21 cellular contexts compared by ENCODE assay signal in genomic region chr2:192473331-192473730, GRCh38.
"Had no signal": no experiment of that assay in that cellular context is flagged by ENCODE, and none has a peak within 500 bp of the region (broad histone marks: within the 10 kb centered on the region; RNA-seq: fewer than 3 reads in every experiment).

No MANE protein-coding gene starts in this region.

- H2AFZ ChIP-seq: hepatocyte had no signal

- H3K27ac ChIP-seq: colonic mucosa, esophagus squamous epithelium, gastroesophageal sphincter, heart left ventricle, hepatocyte, left lung, lower lobe of right lung had no signal

- H3K4me3 Mint-ChIP-seq: dendritic cell treated with granulocyte-macrophage colony-stimulating factor and Interleukin-4, amounts not matched to agents 40 ng/mL and 50 ng/mL, for 4 days; effector memory CD8-positive, alpha-beta T cell; endodermal cell; memory B cell; naive thymus-derived CD4-positive, alpha-beta T cell had no signal

- H3K4me3 ChIP-seq: colonic mucosa, esophagus squamous epithelium, gastroesophageal sphincter, heart left ventricle, hepatocyte, left lung, lower lobe of right lung had no signal

- H3K36me3 ChIP-seq: colonic mucosa, esophagus squamous epithelium, gastroesophageal sphincter, heart left ventricle, left lung, lower lobe of right lung had no signal

- DNase-seq: colonic mucosa; cortex of kidney; effector CD8-positive, alpha-beta T cell; effector memory CD8-positive, alpha-beta T cell; endodermal cell; erythroblast; esophagus squamous epithelium; foreskin fibroblast; heart left ventricle; hypothalamus; left cardiac atrium; left lung; left ventricle myocardium superior; lower lobe of right lung; mesendoderm; midbrain; naive thymus-derived CD4-positive, alpha-beta T cell had no signal

- H3K9me3 ChIP-seq: colonic mucosa, esophagus squamous epithelium, lower lobe of right lung had no signal

- H3K27me3 ChIP-seq: colonic mucosa, esophagus squamous epithelium, gastroesophageal sphincter, heart left ventricle, hepatocyte, left lung had no signal

- H3K4me1 Mint-ChIP-seq: endodermal cell; memory B cell; naive thymus-derived CD4-positive, alpha-beta T cell had no signal

- H3K79me2 ChIP-seq: hepatocyte had no signal

- H3K4me2 ChIP-seq: hepatocyte had no signal

- H3K27me3 Mint-ChIP-seq: dendritic cell treated with granulocyte-macrophage colony-stimulating factor and Interleukin-4, amounts not matched to agents 40 ng/mL and 50 ng/mL, for 4 days; effector memory CD8-positive, alpha-beta T cell; memory B cell; naive thymus-derived CD4-positive, alpha-beta T cell had no signal

- H3K27ac Mint-ChIP-seq: dendritic cell treated with granulocyte-macrophage colony-stimulating factor and Interleukin-4, amounts not matched to agents 40 ng/mL and 50 ng/mL, for 4 days; effector memory CD8-positive, alpha-beta T cell; endodermal cell; memory B cell had no signal

- H3K36me3 Mint-ChIP-seq: memory B cell; naive thymus-derived CD4-positive, alpha-beta T cell had no signal

- H3K9me3 Mint-ChIP-seq: endodermal cell had no signal

- H3K4me1 ChIP-seq: colonic mucosa, esophagus squamous epithelium, gastroesophageal sphincter, heart left ventricle, left lung, lower lobe of right lung had no signal
